ENCODE assay signal across 21 cellular contexts in the genomic region with DNA sequence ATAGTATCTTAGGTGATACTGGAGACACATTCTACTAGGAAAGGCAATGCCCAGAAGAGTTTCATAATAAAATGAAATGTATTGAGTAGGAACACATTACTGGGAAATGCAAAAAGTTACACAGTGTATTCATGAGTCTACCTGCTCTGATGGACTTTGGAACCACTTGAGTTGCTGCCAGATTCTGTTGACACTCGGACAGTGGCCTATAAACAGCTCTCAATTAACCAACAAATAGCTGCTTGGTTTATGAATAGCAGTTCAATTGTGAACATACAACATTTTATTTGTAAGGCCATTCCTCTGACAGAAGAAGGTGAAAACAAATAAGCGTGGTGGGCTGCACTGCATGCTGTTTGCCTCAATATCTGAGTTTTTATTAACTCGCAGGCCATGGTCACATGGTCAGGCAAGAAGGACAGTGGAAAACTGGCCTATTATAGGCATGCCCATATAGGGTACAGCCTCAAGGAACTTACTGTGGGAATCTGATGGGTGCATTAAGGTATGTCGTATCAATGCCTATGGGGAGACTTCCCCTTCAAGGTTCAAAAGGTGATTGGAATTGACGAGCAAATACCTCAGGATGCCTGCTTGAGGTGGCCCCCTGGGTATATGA.
"Had no signal": no experiment of that assay in that cellular context is flagged by ENCODE, and none has a peak within 500 bp of the region (broad histone marks: within the 10 kb centered on the region; RNA-seq: fewer than 3 reads in every experiment).

No MANE protein-coding gene starts in this region.

- DNase-seq: activated CD4-positive, alpha-beta T cell treated with anti-CD3 and anti-CD28 coated beads, Interleukin-2, amount 50 U/mL, for 4 hours; activated naive CD4-positive, alpha-beta T cell treated with Interleukin-2 at 50 U/mL for 16 hours; activated naive CD8-positive, alpha-beta T cell treated with anti-CD3 and anti-CD28 coated beads for 36 hours; activated T-cell treated with anti-CD3 and anti-CD28 coated beads, Interleukin-2, amount 50 U/mL, for 48 hours; effector CD4-positive, alpha-beta T cell; erythroblast; foreskin fibroblast; kidney; left lung; natural killer cell; psoas muscle; stimulated activated CD4-positive, alpha-beta T cell treated with anti-CD3 and anti-CD28 coated beads, Interleukin-12 subunit alpha, Interleukin-12 subunit beta, amount 100 ng/mL, for 4 hours; stimulated activated CD4-positive, alpha-beta T cell treated with anti-CD3 and anti-CD28 coated beads, Interleukin-4, amount 100 ng/mL, for 4 hours; stimulated activated naive CD8-positive, alpha-beta T cell treated with anti-CD3 and anti-CD28 coated beads, Interleukin-15, Interleukin-2, amounts not matched to agents 100 U/mL and 50 U/mL, for 24 hours; T1000; thyroid gland had no signal

- H3K27me3 ChIP-seq: breast epithelium, left lung, right atrium auricular region, thyroid gland had no signal

- FAIRE-seq: astrocyte, endometrium, kidney had no signal

- ATAC-seq: left lung; natural killer cell; psoas muscle; stimulated activated naive CD8-positive, alpha-beta T cell treated with anti-CD3 and anti-CD28 coated beads, Interleukin-15, Interleukin-2, amounts not matched to agents 100 U/mL and 50 U/mL, for 24 hours; WTC11 had no signal

- H3K27ac ChIP-seq: breast epithelium, left lung, psoas muscle, right atrium auricular region, thyroid gland had no signal

- H3K4me3 ChIP-seq: breast epithelium, left lung, psoas muscle, right atrium auricular region, thyroid gland had no signal

- H3K4me1 ChIP-seq: breast epithelium, left lung, right atrium auricular region, thyroid gland had no signal

- H3K36me3 ChIP-seq: breast epithelium, left lung, right atrium auricular region, thyroid gland had no signal

- H3K9me3 ChIP-seq: breast epithelium, left lung, psoas muscle, right atrium auricular region, thyroid gland had no signal
